In the genomic region with DNA sequence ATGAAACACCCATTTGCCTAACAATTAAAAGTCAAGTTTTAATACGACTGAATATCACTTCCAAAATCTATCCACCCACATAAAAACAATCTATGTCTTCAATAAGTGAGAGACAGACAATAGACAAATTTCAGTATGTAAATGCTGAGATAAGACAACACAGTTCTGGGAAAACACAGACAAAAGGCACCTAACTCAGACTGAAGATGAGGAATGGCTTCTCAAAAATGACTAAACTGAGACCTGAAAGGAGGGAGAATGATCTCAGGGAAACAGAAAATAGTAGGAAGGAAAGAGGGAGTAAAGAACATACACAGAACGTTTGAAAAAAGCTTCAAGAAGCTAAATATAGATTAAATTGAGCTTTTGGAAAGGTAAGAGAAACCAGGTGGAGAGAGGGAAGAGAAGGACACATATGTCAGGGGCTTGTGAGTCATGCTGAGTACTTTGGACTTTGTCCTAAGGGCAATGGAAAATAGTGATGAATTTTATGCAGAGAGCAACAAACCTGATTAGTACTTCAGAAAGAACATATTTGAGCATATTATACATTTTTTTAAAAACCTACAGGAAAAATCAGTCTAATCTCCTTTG, we compare ENCODE assay signal across 1 cellular context.
TF ChIP-seq lines count a peak whose summit lies in the region.

No MANE protein-coding gene starts in this region.

TF ChIP-seq in SK-N-SH, 30 proteins besides CTCF, POLR2A, EP300 and RAD21 (continued from another document):
- TF ChIP-seq, protein P1, sequence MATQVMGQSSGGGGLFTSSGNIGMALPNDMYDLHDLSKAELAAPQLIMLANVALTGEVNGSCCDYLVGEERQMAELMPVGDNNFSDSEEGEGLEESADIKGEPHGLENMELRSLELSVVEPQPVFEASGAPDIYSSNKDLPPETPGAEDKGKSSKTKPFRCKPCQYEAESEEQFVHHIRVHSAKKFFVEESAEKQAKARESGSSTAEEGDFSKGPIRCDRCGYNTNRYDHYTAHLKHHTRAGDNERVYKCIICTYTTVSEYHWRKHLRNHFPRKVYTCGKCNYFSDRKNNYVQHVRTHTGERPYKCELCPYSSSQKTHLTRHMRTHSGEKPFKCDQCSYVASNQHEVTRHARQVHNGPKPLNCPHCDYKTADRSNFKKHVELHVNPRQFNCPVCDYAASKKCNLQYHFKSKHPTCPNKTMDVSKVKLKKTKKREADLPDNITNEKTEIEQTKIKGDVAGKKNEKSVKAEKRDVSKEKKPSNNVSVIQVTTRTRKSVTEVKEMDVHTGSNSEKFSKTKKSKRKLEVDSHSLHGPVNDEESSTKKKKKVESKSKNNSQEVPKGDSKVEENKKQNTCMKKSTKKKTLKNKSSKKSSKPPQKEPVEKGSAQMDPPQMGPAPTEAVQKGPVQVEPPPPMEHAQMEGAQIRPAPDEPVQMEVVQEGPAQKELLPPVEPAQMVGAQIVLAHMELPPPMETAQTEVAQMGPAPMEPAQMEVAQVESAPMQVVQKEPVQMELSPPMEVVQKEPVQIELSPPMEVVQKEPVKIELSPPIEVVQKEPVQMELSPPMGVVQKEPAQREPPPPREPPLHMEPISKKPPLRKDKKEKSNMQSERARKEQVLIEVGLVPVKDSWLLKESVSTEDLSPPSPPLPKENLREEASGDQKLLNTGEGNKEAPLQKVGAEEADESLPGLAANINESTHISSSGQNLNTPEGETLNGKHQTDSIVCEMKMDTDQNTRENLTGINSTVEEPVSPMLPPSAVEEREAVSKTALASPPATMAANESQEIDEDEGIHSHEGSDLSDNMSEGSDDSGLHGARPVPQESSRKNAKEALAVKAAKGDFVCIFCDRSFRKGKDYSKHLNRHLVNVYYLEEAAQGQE (IDR thresholded peaks at IDR 0.05; ENCODE audit: low read depth, low read length), result no peak
- no peak for TF ChIP-seq NFIC (IDR thresholded peaks at IDR 0.05; ENCODE audit: borderline replicate concordance)
- TF ChIP-seq SMC3 (IDR thresholded peaks at IDR 0.05; ENCODE audit: low read depth, low read length), result no peak
